Comparison of ENCODE assay signal across 17 cellular contexts in genomic region chr7:125126376-125126775, GRCh38.
"Had no signal": no experiment of that assay in that cellular context is flagged by ENCODE, and none has a peak within 500 bp of the region (broad histone marks: within the 10 kb centered on the region; RNA-seq: fewer than 3 reads in every experiment).

No MANE protein-coding gene starts in this region.

- H3K9me3 ChIP-seq: ascending aorta, SJSA1 had no signal

- H3K4me1 ChIP-seq: ascending aorta, heart left ventricle, left lung, SJSA1 had no signal

- DNase-seq: activated CD4-positive, alpha-beta memory T cell treated with anti-CD3 and anti-CD28 coated beads, Interleukin-2, amount 10 ng/mL, durations not matched to agents 7 days and 5 days; activated CD4-positive, alpha-beta T cell treated with anti-CD3 and anti-CD28 coated beads for 36 hours; activated gamma-delta T cell treated with Interleukin-2 at 50 U/mL for 16 hours; activated naive CD8-positive, alpha-beta T cell treated with anti-CD3 and anti-CD28 coated beads for 36 hours; activated T-cell treated with anti-CD3 and anti-CD28 coated beads, Interleukin-2, amount 50 U/mL, for 48 hours; cerebellar nuclear complex; foreskin melanocyte; heart left ventricle; left lung; retina; stimulated activated CD4-positive, alpha-beta T cell treated with anti-CD3 and anti-CD28 coated beads, Interleukin-2, amount 100 ng/mL, for 24 hours; stimulated activated naive CD4-positive, alpha-beta T cell treated with Interleukin-2 at 50 U/mL for 16 hours; T-cell; T1000; WERI-Rb-1 had no signal

- H3K27ac ChIP-seq: ascending aorta, heart left ventricle, left lung, SJSA1, WERI-Rb-1 had no signal

- H3K4me3 ChIP-seq: ascending aorta, heart left ventricle, left lung, SJSA1 had no signal

- ATAC-seq: activated CD4-positive, alpha-beta T cell treated with anti-CD3 and anti-CD28 coated beads for 36 hours; heart left ventricle; left lung; T-cell had no signal

- H3K27me3 ChIP-seq: ascending aorta, heart left ventricle, left lung, SJSA1 had no signal

- H3K36me3 ChIP-seq: ascending aorta, heart left ventricle, left lung, SJSA1, WERI-Rb-1 had no signal
